In the genomic region with DNA sequence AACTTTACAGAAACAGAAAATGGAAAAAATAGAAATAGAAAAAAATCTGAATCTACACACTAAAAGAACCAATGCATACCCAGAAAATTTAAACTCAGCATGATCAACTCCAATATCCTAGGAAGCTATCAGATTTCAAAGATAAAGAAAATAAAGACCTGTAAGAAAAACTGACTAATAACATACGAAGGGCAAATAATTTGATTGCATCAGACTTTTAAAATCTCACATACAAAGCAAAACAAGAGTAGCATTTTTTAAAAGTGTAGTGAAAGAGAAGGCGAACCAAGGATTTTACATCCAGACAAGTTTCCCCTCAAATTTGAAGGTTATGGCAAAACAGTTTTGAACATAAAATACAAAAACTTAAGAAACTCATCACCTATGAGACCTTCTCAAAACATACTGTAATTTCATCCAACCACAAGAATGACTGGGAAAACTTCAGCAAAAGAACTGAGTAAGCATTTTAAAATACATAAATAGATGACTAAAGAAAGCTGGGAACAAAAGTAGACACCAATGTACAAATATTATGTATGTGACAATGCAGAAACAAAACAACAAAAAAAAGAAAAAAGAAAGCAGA, we compare ENCODE assay signal across 2 cellular contexts.
TF ChIP-seq lines count a peak whose summit lies in the region.

No MANE protein-coding gene starts in this region.

TF ChIP-seq in SK-N-SH, 30 proteins besides CTCF, POLR2A, EP300 and RAD21 (continued from another document):
- TF ChIP-seq TAF1 (IDR thresholded peaks at IDR 0.05; ENCODE audit: borderline replicate concordance, low read depth, low read length) (no peak), FOXJ3 (CRISPR knock-in tag; IDR thresholded peaks at IDR 0.05) (no peak), POLR2AphosphoS5 (IDR thresholded peaks at IDR 0.05; ENCODE audit: low read depth, low read length) (no peak), NRF1 (IDR thresholded peaks at IDR 0.05; ENCODE audit: low read depth, low read length) (no peak), JUND (IDR thresholded peaks at IDR 0.05) (no peak), GATA2 (CRISPR knock-in tag; IDR thresholded peaks at IDR 0.05) (no peak), GABPA (IDR thresholded peaks at IDR 0.05; ENCODE audit: low read depth) (no peak), TEAD4 (IDR thresholded peaks at IDR 0.05; ENCODE audit: borderline replicate concordance, insufficient read depth) (no peak), SMC3 (IDR thresholded peaks at IDR 0.05; ENCODE audit: low read depth, low read length) (no peak), ZBTB33 (IDR thresholded peaks at IDR 0.05; ENCODE audit: borderline replicate concordance, low read depth) (no peak), MXI1 (IDR thresholded peaks at IDR 0.05; ENCODE audit: low read depth, low read length) (no peak)
- TF ChIP-seq, protein P1, sequence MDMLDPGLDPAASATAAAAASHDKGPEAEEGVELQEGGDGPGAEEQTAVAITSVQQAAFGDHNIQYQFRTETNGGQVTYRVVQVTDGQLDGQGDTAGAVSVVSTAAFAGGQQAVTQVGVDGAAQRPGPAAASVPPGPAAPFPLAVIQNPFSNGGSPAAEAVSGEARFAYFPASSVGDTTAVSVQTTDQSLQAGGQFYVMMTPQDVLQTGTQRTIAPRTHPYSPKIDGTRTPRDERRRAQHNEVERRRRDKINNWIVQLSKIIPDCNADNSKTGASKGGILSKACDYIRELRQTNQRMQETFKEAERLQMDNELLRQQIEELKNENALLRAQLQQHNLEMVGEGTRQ (IDR thresholded peaks at IDR 0.05; ENCODE audit: borderline replicate concordance, low read depth, low read length): no peak
- TF ChIP-seq, protein P2, sequence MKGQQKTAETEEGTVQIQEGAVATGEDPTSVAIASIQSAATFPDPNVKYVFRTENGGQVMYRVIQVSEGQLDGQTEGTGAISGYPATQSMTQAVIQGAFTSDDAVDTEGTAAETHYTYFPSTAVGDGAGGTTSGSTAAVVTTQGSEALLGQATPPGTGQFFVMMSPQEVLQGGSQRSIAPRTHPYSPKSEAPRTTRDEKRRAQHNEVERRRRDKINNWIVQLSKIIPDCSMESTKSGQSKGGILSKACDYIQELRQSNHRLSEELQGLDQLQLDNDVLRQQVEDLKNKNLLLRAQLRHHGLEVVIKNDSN (IDR thresholded peaks at IDR 0.05; ENCODE audit: borderline replicate concordance, low read depth): no peak
TF ChIP-seq in SK-N-SH: peak in this region for 0.

TF ChIP-seq in SK-N-SH treated with all-trans-retinoic acid at 6 μM for 48 hours, 23 proteins besides CTCF, POLR2A, EP300 and RAD21 (continued from another document):
- no peak for TF ChIP-seq ZFP30 (CRISPR knock-in tag; IDR thresholded peaks at IDR 0.05)
- no peak for TF ChIP-seq TCF4 (CRISPR knock-in tag; IDR thresholded peaks at IDR 0.05; ENCODE audit: borderline replicate concordance)
- no peak for TF ChIP-seq ARNTL (CRISPR knock-in tag; IDR thresholded peaks at IDR 0.05; ENCODE audit: borderline replicate concordance, low read depth)
- TF ChIP-seq PPARA (CRISPR knock-in tag; IDR thresholded peaks at IDR 0.05; ENCODE audit: borderline replicate concordance): no peak
- no peak for TF ChIP-seq ZNF70 (CRISPR knock-in tag; IDR thresholded peaks at IDR 0.05)
- TF ChIP-seq, protein P3, sequence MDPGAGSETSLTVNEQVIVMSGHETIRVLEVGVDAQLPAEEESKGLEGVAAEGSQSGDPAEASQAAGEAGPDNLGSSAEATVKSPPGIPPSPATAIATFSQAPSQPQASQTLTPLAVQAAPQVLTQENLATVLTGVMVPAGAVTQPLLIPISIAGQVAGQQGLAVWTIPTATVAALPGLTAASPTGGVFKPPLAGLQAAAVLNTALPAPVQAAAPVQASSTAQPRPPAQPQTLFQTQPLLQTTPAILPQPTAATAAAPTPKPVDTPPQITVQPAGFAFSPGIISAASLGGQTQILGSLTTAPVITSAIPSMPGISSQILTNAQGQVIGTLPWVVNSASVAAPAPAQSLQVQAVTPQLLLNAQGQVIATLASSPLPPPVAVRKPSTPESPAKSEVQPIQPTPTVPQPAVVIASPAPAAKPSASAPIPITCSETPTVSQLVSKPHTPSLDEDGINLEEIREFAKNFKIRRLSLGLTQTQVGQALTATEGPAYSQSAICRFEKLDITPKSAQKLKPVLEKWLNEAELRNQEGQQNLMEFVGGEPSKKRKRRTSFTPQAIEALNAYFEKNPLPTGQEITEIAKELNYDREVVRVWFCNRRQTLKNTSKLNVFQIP (CRISPR knock-in tag; IDR thresholded peaks at IDR 0.05; ENCODE audit: borderline replicate concordance, low read depth): no peak
- no peak for TF ChIP-seq ESRRG (CRISPR knock-in tag; IDR thresholded peaks at IDR 0.05)
- TF ChIP-seq BACH2 (CRISPR knock-in tag; IDR thresholded peaks at IDR 0.05; ENCODE audit: borderline replicate concordance): no peak
